Comparison of ENCODE assay signal across 1 cellular context in the genomic region with DNA sequence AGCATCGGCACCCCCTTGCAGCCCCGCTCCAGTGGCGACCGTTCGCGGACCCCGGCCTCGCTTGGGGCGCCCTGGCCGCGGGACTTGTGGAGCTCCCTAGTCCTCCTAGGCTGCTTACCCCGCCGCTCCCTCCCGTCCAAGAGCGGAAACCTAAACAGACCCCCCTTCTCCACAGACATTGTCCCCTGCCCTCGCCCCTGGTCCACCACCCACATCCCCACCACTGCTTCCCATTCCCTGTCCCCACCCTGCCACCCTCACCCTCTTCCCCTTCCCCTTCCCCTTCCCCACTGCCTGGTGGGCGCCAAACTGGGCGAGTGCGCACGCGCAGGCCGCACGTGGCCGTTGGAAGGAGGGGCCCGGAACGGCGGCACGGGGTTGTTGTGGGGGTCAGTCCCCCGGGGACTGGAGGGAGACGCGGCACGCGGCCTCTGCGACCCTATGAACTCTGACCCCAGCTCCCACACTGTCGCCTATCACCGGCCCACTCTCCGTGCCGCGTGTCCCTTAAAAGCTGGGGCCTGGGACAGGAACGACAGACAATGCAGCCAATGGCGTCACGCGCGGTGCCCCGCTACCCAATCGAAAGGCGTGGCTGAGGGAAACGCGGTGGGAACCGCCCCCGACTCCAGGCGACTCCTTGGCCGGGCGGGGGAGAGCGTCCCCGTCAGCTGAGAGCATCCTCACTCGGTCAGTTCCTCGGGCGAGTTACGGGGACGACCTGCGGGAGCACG.
TF ChIP-seq lines count a peak whose summit lies in the region.

A gene (plus strand): TSS at position 667 of the 734 bp plus-strand sequence. CDS start 103 bp downstream, outside the sequence.

TF ChIP-seq in K562, 482 proteins besides CTCF, POLR2A, EP300 and RAD21 (continued from another document and continues in another):
- TF ChIP-seq NFATC3 (IDR thresholded peaks at IDR 0.05) (no peak), CCAR2 (IDR thresholded peaks at IDR 0.05; ENCODE audit: low read depth, low read length) (no peak), PRPF4 (IDR thresholded peaks at IDR 0.05; ENCODE audit: insufficient read depth, low read depth, low read length, poor library complexity, severe bottlenecking) (no peak), DNMT1 (IDR thresholded peaks at IDR 0.05) (no peak), TAL1 (IDR thresholded peaks at IDR 0.05) (no peak), ZNF445 (CRISPR knock-in tag; IDR thresholded peaks at IDR 0.05; ENCODE audit: low read depth) (no peak), ASH1L (IDR thresholded peaks at IDR 0.05; ENCODE audit: borderline replicate concordance, low read depth, partially characterized antibody) (peak; percentile 87), NR2C1 (IDR thresholded peaks at IDR 0.05) (peak; percentile 73), NR2C1 (tag; IDR thresholded peaks at IDR 0.05) (0 out of 2 replicates have a peak, but pooled peaks have one; percentile 10), PTRF (tag; IDR thresholded peaks at IDR 0.05) (no peak), PYGO2 (tag; IDR thresholded peaks at IDR 0.05) (no peak), ZNF780A (CRISPR knock-in tag; IDR thresholded peaks at IDR 0.05) (no peak), RBM34 (IDR thresholded peaks at IDR 0.05; ENCODE audit: borderline replicate concordance, insufficient read depth, low read length) (no peak), SAP30 (IDR thresholded peaks at IDR 0.05; ENCODE audit: borderline replicate concordance, insufficient read depth, low read depth, low read length, poor library complexity, severe bottlenecking) (no peak), MEF2D (tag; conservative IDR thresholded peaks at IDR 0.05; ENCODE audit: low read depth) (no peak), HNRNPK (IDR thresholded peaks at IDR 0.05; ENCODE audit: low read depth, low read length, poor library complexity, severe bottlenecking) (peak; percentile 51), TEAD1 (CRISPR knock-in tag; IDR thresholded peaks at IDR 0.05) (no peak), SP1 (CRISPR knock-in tag; IDR thresholded peaks at IDR 0.05) (peak; percentile 97), NFE2L1 (tag; IDR thresholded peaks at IDR 0.05; ENCODE audit: borderline replicate concordance, low read depth) (no peak), ZNF444 (CRISPR knock-in tag; IDR thresholded peaks at IDR 0.05) (no peak), CEBPB (tag; IDR thresholded peaks at IDR 0.05) (no peak), ARID1B (IDR thresholded peaks at IDR 0.05) (no peak), STAT5A (IDR thresholded peaks at IDR 0.05; ENCODE audit: borderline replicate concordance, low read length) (no peak), ZNF184 (CRISPR knock-in tag; IDR thresholded peaks at IDR 0.05) (no peak), SMARCB1 (IDR thresholded peaks at IDR 0.05; ENCODE audit: insufficient read length, low read depth) (no peak), MAFK (IDR thresholded peaks at IDR 0.05; ENCODE audit: low read length) (no peak), JUNB (CRISPR knock-in tag; conservative IDR thresholded peaks at IDR 0.05) (no peak), PHB2 (IDR thresholded peaks at IDR 0.05; ENCODE audit: low read depth) (no peak), ZFX (CRISPR knock-in tag; IDR thresholded peaks at IDR 0.05) (no peak), ZNF696 (CRISPR knock-in tag; conservative IDR thresholded peaks at IDR 0.05) (no peak), RBFOX2 (IDR thresholded peaks at IDR 0.05; ENCODE audit: low read depth, low read length) (no peak), NR2F6 (CRISPR knock-in tag; IDR thresholded peaks at IDR 0.05) (no peak), ZNF282 (CRISPR knock-in tag; IDR thresholded peaks at IDR 0.05) (no peak), TAF7 (tag; IDR thresholded peaks at IDR 0.05) (no peak), POLR3G (IDR thresholded peaks at IDR 0.05; ENCODE audit: extremely low read depth, insufficient read length, insufficient replicate concordance) (no peak), E2F3 (CRISPR knock-in tag; IDR thresholded peaks at IDR 0.05) (no peak), POLR2AphosphoS2 (IDR thresholded peaks at IDR 0.05; ENCODE audit: low read length) (no peak), RNF2 (IDR thresholded peaks at IDR 0.05) (no peak), FOXA3 (CRISPR knock-in tag; conservative IDR thresholded peaks at IDR 0.05 in 1 of 2, IDR thresholded peaks at IDR 0.05 in 1 of 2) (no peak), ZNF24 (IDR thresholded peaks at IDR 0.05) (no peak), SREBF2 (CRISPR knock-in tag; IDR thresholded peaks at IDR 0.05) (no peak), ZNF124 (CRISPR knock-in tag; IDR thresholded peaks at IDR 0.05) (no peak), NEUROD1 (IDR thresholded peaks at IDR 0.05; ENCODE audit: borderline replicate concordance, low read depth, low read length, partially characterized antibody) (peak; percentile 99), ZNF707 (CRISPR knock-in tag; conservative IDR thresholded peaks at IDR 0.05) (no peak)
- TF ChIP-seq, protein P1, sequence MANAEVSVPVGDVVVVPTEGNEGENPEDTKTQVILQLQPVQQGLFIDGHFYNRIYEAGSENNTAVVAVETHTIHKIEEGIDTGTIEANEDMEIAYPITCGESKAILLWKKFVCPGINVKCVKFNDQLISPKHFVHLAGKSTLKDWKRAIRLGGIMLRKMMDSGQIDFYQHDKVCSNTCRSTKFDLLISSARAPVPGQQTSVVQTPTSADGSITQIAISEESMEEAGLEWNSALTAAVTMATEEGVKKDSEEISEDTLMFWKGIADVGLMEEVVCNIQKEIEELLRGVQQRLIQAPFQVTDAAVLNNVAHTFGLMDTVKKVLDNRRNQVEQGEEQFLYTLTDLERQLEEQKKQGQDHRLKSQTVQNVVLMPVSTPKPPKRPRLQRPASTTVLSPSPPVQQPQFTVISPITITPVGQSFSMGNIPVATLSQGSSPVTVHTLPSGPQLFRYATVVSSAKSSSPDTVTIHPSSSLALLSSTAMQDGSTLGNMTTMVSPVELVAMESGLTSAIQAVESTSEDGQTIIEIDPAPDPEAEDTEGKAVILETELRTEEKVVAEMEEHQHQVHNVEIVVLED (CRISPR knock-in tag; IDR thresholded peaks at IDR 0.05), result no peak
- TF ChIP-seq, protein P2, sequence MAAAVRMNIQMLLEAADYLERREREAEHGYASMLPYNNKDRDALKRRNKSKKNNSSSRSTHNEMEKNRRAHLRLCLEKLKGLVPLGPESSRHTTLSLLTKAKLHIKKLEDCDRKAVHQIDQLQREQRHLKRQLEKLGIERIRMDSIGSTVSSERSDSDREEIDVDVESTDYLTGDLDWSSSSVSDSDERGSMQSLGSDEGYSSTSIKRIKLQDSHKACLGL (CRISPR knock-in tag; IDR thresholded peaks at IDR 0.05; ENCODE audit: borderline replicate concordance, poor library complexity, severe bottlenecking), result no peak
- TF ChIP-seq, protein P3, sequence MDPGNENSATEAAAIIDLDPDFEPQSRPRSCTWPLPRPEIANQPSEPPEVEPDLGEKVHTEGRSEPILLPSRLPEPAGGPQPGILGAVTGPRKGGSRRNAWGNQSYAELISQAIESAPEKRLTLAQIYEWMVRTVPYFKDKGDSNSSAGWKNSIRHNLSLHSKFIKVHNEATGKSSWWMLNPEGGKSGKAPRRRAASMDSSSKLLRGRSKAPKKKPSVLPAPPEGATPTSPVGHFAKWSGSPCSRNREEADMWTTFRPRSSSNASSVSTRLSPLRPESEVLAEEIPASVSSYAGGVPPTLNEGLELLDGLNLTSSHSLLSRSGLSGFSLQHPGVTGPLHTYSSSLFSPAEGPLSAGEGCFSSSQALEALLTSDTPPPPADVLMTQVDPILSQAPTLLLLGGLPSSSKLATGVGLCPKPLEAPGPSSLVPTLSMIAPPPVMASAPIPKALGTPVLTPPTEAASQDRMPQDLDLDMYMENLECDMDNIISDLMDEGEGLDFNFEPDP (CRISPR knock-in tag; IDR thresholded peaks at IDR 0.05), result no peak
- TF ChIP-seq, protein P4, sequence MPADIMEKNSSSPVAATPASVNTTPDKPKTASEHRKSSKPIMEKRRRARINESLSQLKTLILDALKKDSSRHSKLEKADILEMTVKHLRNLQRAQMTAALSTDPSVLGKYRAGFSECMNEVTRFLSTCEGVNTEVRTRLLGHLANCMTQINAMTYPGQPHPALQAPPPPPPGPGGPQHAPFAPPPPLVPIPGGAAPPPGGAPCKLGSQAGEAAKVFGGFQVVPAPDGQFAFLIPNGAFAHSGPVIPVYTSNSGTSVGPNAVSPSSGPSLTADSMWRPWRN (IDR thresholded peaks at IDR 0.05; ENCODE audit: low read depth), result no peak
- TF ChIP-seq, protein P5, sequence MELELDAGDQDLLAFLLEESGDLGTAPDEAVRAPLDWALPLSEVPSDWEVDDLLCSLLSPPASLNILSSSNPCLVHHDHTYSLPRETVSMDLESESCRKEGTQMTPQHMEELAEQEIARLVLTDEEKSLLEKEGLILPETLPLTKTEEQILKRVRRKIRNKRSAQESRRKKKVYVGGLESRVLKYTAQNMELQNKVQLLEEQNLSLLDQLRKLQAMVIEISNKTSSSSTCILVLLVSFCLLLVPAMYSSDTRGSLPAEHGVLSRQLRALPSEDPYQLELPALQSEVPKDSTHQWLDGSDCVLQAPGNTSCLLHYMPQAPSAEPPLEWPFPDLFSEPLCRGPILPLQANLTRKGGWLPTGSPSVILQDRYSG (tag; conservative IDR thresholded peaks at IDR 0.05; ENCODE audit: low read depth), result no peak
- TF ChIP-seq, protein P6, sequence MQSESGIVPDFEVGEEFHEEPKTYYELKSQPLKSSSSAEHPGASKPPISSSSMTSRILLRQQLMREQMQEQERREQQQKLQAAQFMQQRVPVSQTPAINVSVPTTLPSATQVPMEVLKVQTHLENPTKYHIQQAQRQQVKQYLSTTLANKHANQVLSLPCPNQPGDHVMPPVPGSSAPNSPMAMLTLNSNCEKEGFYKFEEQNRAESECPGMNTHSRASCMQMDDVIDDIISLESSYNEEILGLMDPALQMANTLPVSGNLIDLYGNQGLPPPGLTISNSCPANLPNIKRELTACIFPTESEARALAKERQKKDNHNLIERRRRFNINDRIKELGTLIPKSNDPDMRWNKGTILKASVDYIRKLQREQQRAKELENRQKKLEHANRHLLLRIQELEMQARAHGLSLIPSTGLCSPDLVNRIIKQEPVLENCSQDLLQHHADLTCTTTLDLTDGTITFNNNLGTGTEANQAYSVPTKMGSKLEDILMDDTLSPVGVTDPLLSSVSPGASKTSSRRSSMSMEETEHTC (IDR thresholded peaks at IDR 0.05), result no peak
- TF ChIP-seq, protein P7, sequence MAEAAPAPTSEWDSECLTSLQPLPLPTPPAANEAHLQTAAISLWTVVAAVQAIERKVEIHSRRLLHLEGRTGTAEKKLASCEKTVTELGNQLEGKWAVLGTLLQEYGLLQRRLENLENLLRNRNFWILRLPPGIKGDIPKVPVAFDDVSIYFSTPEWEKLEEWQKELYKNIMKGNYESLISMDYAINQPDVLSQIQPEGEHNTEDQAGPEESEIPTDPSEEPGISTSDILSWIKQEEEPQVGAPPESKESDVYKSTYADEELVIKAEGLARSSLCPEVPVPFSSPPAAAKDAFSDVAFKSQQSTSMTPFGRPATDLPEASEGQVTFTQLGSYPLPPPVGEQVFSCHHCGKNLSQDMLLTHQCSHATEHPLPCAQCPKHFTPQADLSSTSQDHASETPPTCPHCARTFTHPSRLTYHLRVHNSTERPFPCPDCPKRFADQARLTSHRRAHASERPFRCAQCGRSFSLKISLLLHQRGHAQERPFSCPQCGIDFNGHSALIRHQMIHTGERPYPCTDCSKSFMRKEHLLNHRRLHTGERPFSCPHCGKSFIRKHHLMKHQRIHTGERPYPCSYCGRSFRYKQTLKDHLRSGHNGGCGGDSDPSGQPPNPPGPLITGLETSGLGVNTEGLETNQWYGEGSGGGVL (CRISPR knock-in tag; IDR thresholded peaks at IDR 0.05), result no peak
- TF ChIP-seq, protein P8, sequence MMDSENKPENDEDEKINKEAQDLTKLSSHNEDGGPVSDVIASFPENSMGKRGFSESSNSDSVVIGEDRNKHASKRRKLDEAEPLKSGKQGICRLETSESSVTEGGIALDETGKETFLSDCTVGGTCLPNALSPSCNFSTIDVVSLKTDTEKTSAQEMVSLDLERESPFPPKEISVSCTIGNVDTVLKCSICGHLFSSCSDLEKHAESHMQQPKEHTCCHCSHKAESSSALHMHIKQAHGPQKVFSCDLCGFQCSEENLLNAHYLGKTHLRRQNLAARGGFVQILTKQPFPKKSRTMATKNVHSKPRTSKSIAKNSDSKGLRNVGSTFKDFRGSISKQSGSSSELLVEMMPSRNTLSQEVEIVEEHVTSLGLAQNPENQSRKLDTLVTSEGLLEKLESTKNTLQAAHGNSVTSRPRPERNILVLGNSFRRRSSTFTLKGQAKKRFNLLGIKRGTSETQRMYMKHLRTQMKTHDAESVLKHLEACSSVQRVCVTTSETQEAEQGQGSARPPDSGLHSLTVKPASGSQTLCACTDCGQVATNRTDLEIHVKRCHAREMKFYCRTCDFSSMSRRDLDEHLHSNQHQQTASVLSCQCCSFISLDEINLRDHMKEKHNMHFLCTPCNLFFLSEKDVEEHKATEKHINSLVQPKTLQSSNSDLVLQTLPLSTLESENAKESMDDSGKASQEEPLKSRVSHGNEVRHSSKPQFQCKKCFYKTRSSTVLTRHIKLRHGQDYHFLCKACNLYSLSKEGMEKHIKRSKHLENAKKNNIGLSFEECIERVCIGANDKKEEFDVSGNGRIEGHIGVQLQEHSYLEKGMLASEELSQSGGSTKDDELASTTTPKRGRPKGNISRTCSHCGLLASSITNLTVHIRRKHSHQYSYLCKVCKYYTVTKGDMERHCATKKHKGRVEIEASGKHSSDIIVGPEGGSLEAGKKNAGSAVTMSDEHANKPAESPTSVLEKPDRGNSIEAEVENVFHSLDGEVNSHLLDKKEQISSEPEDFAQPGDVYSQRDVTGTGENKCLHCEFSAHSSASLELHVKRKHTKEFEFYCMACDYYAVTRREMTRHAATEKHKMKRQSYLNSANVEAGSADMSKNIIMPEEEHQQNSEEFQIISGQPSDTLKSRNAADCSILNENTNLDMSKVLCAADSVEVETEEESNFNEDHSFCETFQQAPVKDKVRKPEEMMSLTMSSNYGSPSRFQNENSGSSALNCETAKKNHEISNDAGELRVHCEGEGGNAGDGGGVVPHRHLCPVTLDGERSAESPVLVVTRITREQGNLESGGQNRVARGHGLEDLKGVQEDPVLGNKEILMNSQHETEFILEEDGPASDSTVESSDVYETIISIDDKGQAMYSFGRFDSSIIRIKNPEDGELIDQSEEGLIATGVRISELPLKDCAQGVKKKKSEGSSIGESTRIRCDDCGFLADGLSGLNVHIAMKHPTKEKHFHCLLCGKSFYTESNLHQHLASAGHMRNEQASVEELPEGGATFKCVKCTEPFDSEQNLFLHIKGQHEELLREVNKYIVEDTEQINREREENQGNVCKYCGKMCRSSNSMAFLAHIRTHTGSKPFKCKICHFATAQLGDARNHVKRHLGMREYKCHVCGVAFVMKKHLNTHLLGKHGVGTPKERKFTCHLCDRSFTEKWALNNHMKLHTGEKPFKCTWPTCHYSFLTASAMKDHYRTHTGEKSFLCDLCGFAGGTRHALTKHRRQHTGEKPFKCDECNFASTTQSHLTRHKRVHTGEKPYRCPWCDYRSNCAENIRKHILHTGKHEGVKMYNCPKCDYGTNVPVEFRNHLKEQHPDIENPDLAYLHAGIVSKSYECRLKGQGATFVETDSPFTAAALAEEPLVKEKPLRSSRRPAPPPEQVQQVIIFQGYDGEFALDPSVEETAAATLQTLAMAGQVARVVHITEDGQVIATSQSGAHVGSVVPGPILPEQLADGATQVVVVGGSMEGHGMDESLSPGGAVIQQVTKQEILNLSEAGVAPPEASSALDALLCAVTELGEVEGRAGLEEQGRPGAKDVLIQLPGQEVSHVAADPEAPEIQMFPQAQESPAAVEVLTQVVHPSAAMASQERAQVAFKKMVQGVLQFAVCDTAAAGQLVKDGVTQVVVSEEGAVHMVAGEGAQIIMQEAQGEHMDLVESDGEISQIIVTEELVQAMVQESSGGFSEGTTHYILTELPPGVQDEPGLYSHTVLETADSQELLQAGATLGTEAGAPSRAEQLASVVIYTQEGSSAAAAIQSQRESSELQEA (IDR thresholded peaks at IDR 0.05; ENCODE audit: low read depth), result no peak
